9 cellular contexts compared by ENCODE assay signal in the genomic region with DNA sequence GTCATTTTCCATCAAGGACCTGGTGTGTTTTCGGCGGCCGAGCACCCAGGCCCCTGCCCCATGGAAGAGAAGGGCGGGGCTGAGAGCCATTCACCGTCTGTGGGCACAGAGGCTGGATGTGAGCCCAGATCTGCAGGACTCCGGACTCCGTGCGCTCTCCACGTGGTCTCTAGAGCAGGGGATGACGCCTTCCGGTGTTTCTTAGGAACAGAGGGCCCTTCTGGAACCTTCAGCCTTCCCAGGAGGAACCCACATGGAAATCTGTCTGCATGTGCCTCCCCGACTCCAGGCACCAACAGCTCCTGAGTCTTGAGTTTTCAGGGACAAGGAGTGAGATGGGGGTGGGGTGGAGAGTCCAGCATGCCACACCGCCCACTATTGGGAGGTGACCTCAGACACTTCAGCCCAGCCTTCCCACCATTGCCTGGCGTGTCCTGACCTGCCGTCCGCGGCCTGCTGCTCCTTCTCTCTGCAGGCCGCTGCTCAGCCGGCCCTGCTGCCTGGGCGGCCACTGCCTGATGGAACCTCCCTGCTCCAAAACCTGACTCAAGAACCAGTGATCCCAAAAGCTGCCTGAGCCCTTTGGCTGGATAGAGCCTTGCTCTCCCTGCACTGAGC. TPM values are rescaled to one million over a fixed set of nuclear protein-coding genes. Genes with fewer than 3 reads are reported as not detected.
DNase-seq lines count a peak whose midpoint lies in the region; ATAC-seq, FAIRE-seq and TF ChIP-seq lines count a peak whose summit lies in the region.
"Had no signal": no experiment of that assay in that cellular context is flagged by ENCODE, and none has a peak within 500 bp of the region (broad histone marks: within the 10 kb centered on the region; RNA-seq: fewer than 3 reads in every experiment).

No MANE protein-coding gene starts in this region.

- no peak overlapping the region for H3K4me3 ChIP-seq in Karpas-422 (ENCODE audit: low read length)
- H3K4me3 ChIP-seq in effector memory CD4-positive, alpha-beta T cell (ENCODE audit: insufficient read depth, low read depth, low read length, poor library complexity, severe bottlenecking) = no peak overlapping the region

- no peaks in the 10 kb centered on the region for H3K4me1 ChIP-seq in Karpas-422 (ENCODE audit: low read length)
- peaks cover 8% of the 10 kb centered on the region for H3K4me1 ChIP-seq in effector memory CD4-positive, alpha-beta T cell (ENCODE audit: control insufficient read depth, insufficient read depth, low read length, poor library complexity, severe bottlenecking)

- H3K27me3 ChIP-seq in CD4-positive, alpha-beta T cell (ENCODE audit: control insufficient read depth, insufficient read depth, low read length) = no peaks in the 10 kb centered on the region
- H3K27me3 ChIP-seq in Karpas-422 (ENCODE audit: low read length) = no peaks in the 10 kb centered on the region
- no peaks in the 10 kb centered on the region for H3K27me3 ChIP-seq in effector memory CD4-positive, alpha-beta T cell (replicated peaks; ENCODE audit: control insufficient read depth, insufficient read depth, low read length, poor library complexity, severe bottlenecking)

- H3K27me3 Mint-ChIP-seq in CD4-positive, alpha-beta T cell = no peaks in the 10 kb centered on the region
- H3K27me3 Mint-ChIP-seq in nephron progenitor cell (ENCODE audit: low read depth, poor library complexity) = peaks cover 7% of the 10 kb centered on the region
- peaks cover 36% of the 10 kb centered on the region for H3K27me3 Mint-ChIP-seq in activated CD4-positive, alpha-beta T cell treated with anti-CD3 and anti-CD28 coated beads, Interleukin-2, amount 10 ng/mL, durations not matched to agents 7 days and 5 days

- H3K79me2 ChIP-seq in Karpas-422 (ENCODE audit: low read length) = no peaks in the 10 kb centered on the region

- no peaks in the 10 kb centered on the region for H3K9me3 Mint-ChIP-seq in CD4-positive, alpha-beta T cell
- H3K9me3 Mint-ChIP-seq in nephron progenitor cell = no peaks in the 10 kb centered on the region
- H3K9me3 Mint-ChIP-seq in activated CD4-positive, alpha-beta T cell treated with anti-CD3 and anti-CD28 coated beads, Interleukin-2, amount 10 ng/mL, durations not matched to agents 7 days and 5 days = no peaks in the 10 kb centered on the region

- H2AFZ ChIP-seq in Karpas-422 (ENCODE audit: low read length) = no peak overlapping the region

- H4K20me1 ChIP-seq in Karpas-422 (ENCODE audit: insufficient read depth, low read depth, low read length) = no peaks in the 10 kb centered on the region

- no peak overlapping the region for H3K9ac ChIP-seq in Karpas-422 (ENCODE audit: low read length)

- CTCF ChIA-PET in CD4-positive, alpha-beta T cell (lab: Charles Lee) = no interaction called here
- CTCF ChIA-PET in activated CD4-positive, alpha-beta T cell treated with anti-CD3 and anti-CD28 coated beads, Interleukin-2, amount 10 ng/mL, durations not matched to agents 7 days and 5 days (lab: Charles Lee) = no interaction called here

- intact Hi-C loops in CD4-positive, alpha-beta T cell (cut with DNase I, micrococcal nuclease) = loop anchor here in 1 of 2 experiments (2.0 to 10.0 kb wide), 3 partner anchors 119 to 1181 kb away; a partner anchor contains a TSS

- H3K9me3 ChIP-seq in CD4-positive, alpha-beta T cell (ENCODE audit: control insufficient read depth, low read length) = no peaks in the 10 kb centered on the region
- no peaks in the 10 kb centered on the region for H3K9me3 ChIP-seq in Karpas-422 (ENCODE audit: low read length)
- no peaks in the 10 kb centered on the region for H3K9me3 ChIP-seq in effector memory CD4-positive, alpha-beta T cell (ENCODE audit: control insufficient read depth, low read length)

- H3K36me3 Mint-ChIP-seq in CD4-positive, alpha-beta T cell (ENCODE audit: low read depth) = no peaks in the 10 kb centered on the region
- no peaks in the 10 kb centered on the region for H3K36me3 Mint-ChIP-seq in nephron progenitor cell (ENCODE audit: low read depth)
- H3K36me3 Mint-ChIP-seq in activated CD4-positive, alpha-beta T cell treated with anti-CD3 and anti-CD28 coated beads, Interleukin-2, amount 10 ng/mL, durations not matched to agents 7 days and 5 days (ENCODE audit: low read depth) = no peaks in the 10 kb centered on the region

- H3K27ac Mint-ChIP-seq in CD4-positive, alpha-beta T cell = peak overlapping the region; percentile 72
- peak overlapping the region; percentile 48 for H3K27ac Mint-ChIP-seq in nephron progenitor cell
- H3K27ac Mint-ChIP-seq in activated CD4-positive, alpha-beta T cell treated with anti-CD3 and anti-CD28 coated beads, Interleukin-2, amount 10 ng/mL, durations not matched to agents 7 days and 5 days = no peak overlapping the region

- H3K9me2 ChIP-seq in Karpas-422 (replicated peaks; ENCODE audit: insufficient read depth, low read length) = no peaks in the 10 kb centered on the region

- no peak for DNase-seq in CD4-positive, alpha-beta T cell
- DNase-seq in SHP77 treated with DMSO at 0.1 percent for 48 hours (lab: John Stamatoyannopoulos, UW) (peak; percentile 58), frontal cortex (ENCODE audit: low spot score in 2 of 2) (peak; percentile 60 to 79), nephron progenitor cell (no peak), Karpas-422 (no peak)
- DNase-seq in activated CD4-positive, alpha-beta T cell treated with anti-CD3 and anti-CD28 coated beads, Interleukin-2, amount 10 ng/mL, durations not matched to agents 7 days and 5 days = no peak
- DNase-seq in effector memory CD4-positive, alpha-beta T cell = no peak
- no peak for DNase-seq in stimulated activated CD4-positive, alpha-beta T cell treated with anti-CD3 and anti-CD28 coated beads, Interleukin-12 subunit alpha, Interleukin-12 subunit beta, amount 100 ng/mL, for 4 hours

- no peak for FAIRE-seq in frontal cortex (lab: Jason Lieb, UNC)
- FAIRE-seq: G401.6 had no signal

- no peak for ATAC-seq in CD4-positive, alpha-beta T cell (ENCODE audit: poor library complexity)

- no peak for TF ChIP-seq CTCF in CD4-positive, alpha-beta T cell (IDR thresholded peaks at IDR 0.05)
- TF ChIP-seq CTCF in nephron progenitor cell (IDR thresholded peaks at IDR 0.05) = no peak

- no peak overlapping the region for H3K27ac ChIP-seq in CD4-positive, alpha-beta T cell (ENCODE audit: low read depth, low read length)
- no peak overlapping the region for H3K27ac ChIP-seq in Karpas-422 (ENCODE audit: low read length)
- H3K27ac ChIP-seq in effector memory CD4-positive, alpha-beta T cell (ENCODE audit: insufficient read depth, low read length, poor library complexity, severe bottlenecking) = no peak overlapping the region

- H3K4me3 Mint-ChIP-seq in CD4-positive, alpha-beta T cell = peak overlapping the region; percentile 88
- peak overlapping the region; percentile 57 for H3K4me3 Mint-ChIP-seq in nephron progenitor cell
- no peak overlapping the region for H3K4me3 Mint-ChIP-seq in activated CD4-positive, alpha-beta T cell treated with anti-CD3 and anti-CD28 coated beads, Interleukin-2, amount 10 ng/mL, durations not matched to agents 7 days and 5 days

- POLR2A ChIA-PET in CD4-positive, alpha-beta T cell (lab: Charles Lee) = no interaction called here
- POLR2A ChIA-PET in activated CD4-positive, alpha-beta T cell treated with anti-CD3 and anti-CD28 coated beads, Interleukin-2, amount 10 ng/mL, durations not matched to agents 7 days and 5 days (lab: Charles Lee) = no interaction called here

- H3K36me3 ChIP-seq in Karpas-422 (ENCODE audit: insufficient read depth, low read length) = no peaks in the 10 kb centered on the region
- H3K36me3 ChIP-seq in effector memory CD4-positive, alpha-beta T cell (ENCODE audit: control insufficient read depth, insufficient read depth, low read length) = no peaks in the 10 kb centered on the region

- no peak overlapping the region for H3K4me2 ChIP-seq in Karpas-422 (ENCODE audit: low read depth, low read length, poor library complexity, severe bottlenecking)

- H3K4me1 Mint-ChIP-seq in CD4-positive, alpha-beta T cell (ENCODE audit: low read depth) = peaks cover 8% of the 10 kb centered on the region
- peaks cover 76% of the 10 kb centered on the region for H3K4me1 Mint-ChIP-seq in nephron progenitor cell
- peaks cover 3% of the 10 kb centered on the region for H3K4me1 Mint-ChIP-seq in activated CD4-positive, alpha-beta T cell treated with anti-CD3 and anti-CD28 coated beads, Interleukin-2, amount 10 ng/mL, durations not matched to agents 7 days and 5 days

RNA-seq across cellular contexts. Expression of a gene that starts 2.4 kb away (rescaled TPM):
- 1 to 10 TPM; 7.3 to 8.4 TPM for total RNA-seq in CD4-positive, alpha-beta T cell
- 3.7 TPM for total RNA-seq in frontal cortex
- 1 to 10 TPM; 1.2 to 1.4 TPM for total RNA-seq in activated CD4-positive, alpha-beta T cell treated with anti-CD3 and anti-CD28 coated beads, Interleukin-2, amount 10 ng/mL, durations not matched to agents 7 days and 5 days
- total RNA-seq in Karpas-422 (2014; rRNA removed; shearing (Covaris generic); ENCODE audit: low replicate concordance) = not detected in 2 replicates

Comparison
In these comparisons a context has a peak if more than half of its experiments do, and no peak if none do; other contexts are left out.
1. DNase-seq: peak in SHP77 treated with DMSO at 0.1 percent for 48 hours (single experiment) and frontal cortex (2 of 2); none in CD4-positive, alpha-beta T cell (0 of 10), nephron progenitor cell (single experiment), activated CD4-positive, alpha-beta T cell treated with anti-CD3 and anti-CD28 coated beads, Interleukin-2, amount 10 ng/mL, durations not matched to agents 7 days and 5 days (single experiment), Karpas-422 (single experiment), effector memory CD4-positive, alpha-beta T cell (0 of 3) and stimulated activated CD4-positive, alpha-beta T cell treated with anti-CD3 and anti-CD28 coated beads, Interleukin-12 subunit alpha, Interleukin-12 subunit beta, amount 100 ng/mL, for 4 hours (single experiment).